In genomic region chr7:99128076-99128950, GRCh38 we compare ENCODE assay signal across 14 cellular contexts. TPM values are rescaled to one million over a fixed set of nuclear protein-coding genes. Genes with fewer than 3 reads are reported as not detected.
DNase-seq lines count a peak whose midpoint lies in the region; TF ChIP-seq lines count a peak whose summit lies in the region.
"Had no signal": no experiment of that assay in that cellular context is flagged by ENCODE, and none has a peak within 500 bp of the region (broad histone marks: within the 10 kb centered on the region; RNA-seq: fewer than 3 reads in every experiment).

No MANE protein-coding gene starts in this region.

- DNase-seq in NCI-H510A treated with DMSO at 0.1 percent for 48 hours (lab: John Stamatoyannopoulos, UW) (peak; percentile 16), NCI-H510A (lab: John Stamatoyannopoulos, UW) (no peak), RPMI7951 (ENCODE audit: low read depth) (peak; percentile 82), hepatocyte (ENCODE audit: low spot score) (no peak)
- DNase-seq in activated CD4-positive, CD25-positive, alpha-beta regulatory T cell treated with anti-CD3 and anti-CD28 coated beads, Interleukin-2, amount 50 U/mL, for 72 hours, result no peak
- DNase-seq in NK-92 treated with Interleukin-12 subunit alpha and Interleukin-12 subunit beta, amount 100 ng/mL, for 24 hours (lab: John Stamatoyannopoulos, UW), result no peak
- no peak for DNase-seq in activated CD4-positive, alpha-beta memory T cell treated with anti-CD3 and anti-CD28 coated beads, Interleukin-2, amount 10 ng/mL, durations not matched to agents 7 days and 5 days
- DNase-seq: 8988T; activated B cell treated with CpG ODN at 0.5 μM for 24 hours; activated T-cell treated with anti-CD3 and anti-CD28 coated beads, Interleukin-2, amount 50 U/mL, for 48 hours; DMS53; NCI-H1436 treated with DMSO at 0.1 percent for 48 hours had no signal

- H3K9me3 ChIP-seq in hepatocyte (ENCODE audit: low read depth), result no peaks in the 10 kb centered on the region

- H3K9me2 ChIP-seq in hepatocyte (replicated peaks; ENCODE audit: insufficient read depth), result no peaks in the 10 kb centered on the region

- H4K20me1 ChIP-seq in hepatocyte (ENCODE audit: insufficient read depth, poor library complexity, severe bottlenecking), result peaks cover 66% of the 10 kb centered on the region

- no peak overlapping the region for H2AFZ ChIP-seq in hepatocyte

- H3K79me2 ChIP-seq in hepatocyte, result peaks cover 100% of the 10 kb centered on the region

- H3K9me3 Mint-ChIP-seq in activated CD4-positive, alpha-beta memory T cell treated with anti-CD3 and anti-CD28 coated beads, Interleukin-2, amount 10 ng/mL, durations not matched to agents 7 days and 5 days, result no peaks in the 10 kb centered on the region
- H3K9me3 Mint-ChIP-seq: activated B cell treated with CpG ODN at 0.5 μM for 24 hours had no signal

- CTCF ChIA-PET in activated CD4-positive, alpha-beta memory T cell treated with anti-CD3 and anti-CD28 coated beads, Interleukin-2, amount 10 ng/mL, durations not matched to agents 7 days and 5 days (lab: Charles Lee), result interaction anchor here (0.5 kb wide), 1 partner anchor 119 kb away, joined by 3 read pairs; no protein-coding TSS in a partner anchor

- H3K27ac ChIP-seq in hepatocyte, result no peak overlapping the region
- H3K27ac ChIP-seq in temporal lobe (ENCODE audit: low read depth, low read length), result peak overlapping the region; percentile 40

- H3K36me3 Mint-ChIP-seq in activated CD4-positive, alpha-beta memory T cell treated with anti-CD3 and anti-CD28 coated beads, Interleukin-2, amount 10 ng/mL, durations not matched to agents 7 days and 5 days (ENCODE audit: low read depth), result no peaks in the 10 kb centered on the region

- POLR2A ChIA-PET in activated CD4-positive, alpha-beta memory T cell treated with anti-CD3 and anti-CD28 coated beads, Interleukin-2, amount 10 ng/mL, durations not matched to agents 7 days and 5 days (lab: Charles Lee), result no interaction called here

- no peaks in the 10 kb centered on the region for H3K36me3 ChIP-seq in hepatocyte (replicated peaks; ENCODE audit: insufficient read depth, low read depth)

- H3K27me3 ChIP-seq in hepatocyte, result no peaks in the 10 kb centered on the region

- peaks cover 20% of the 10 kb centered on the region for H3K4me1 Mint-ChIP-seq in activated CD4-positive, alpha-beta memory T cell treated with anti-CD3 and anti-CD28 coated beads, Interleukin-2, amount 10 ng/mL, durations not matched to agents 7 days and 5 days

- peaks cover 32% of the 10 kb centered on the region for H3K4me1 ChIP-seq in hepatocyte (ENCODE audit: insufficient read depth)

- no peak overlapping the region for H3K4me3 Mint-ChIP-seq in activated CD4-positive, alpha-beta memory T cell treated with anti-CD3 and anti-CD28 coated beads, Interleukin-2, amount 10 ng/mL, durations not matched to agents 7 days and 5 days
- H3K4me3 Mint-ChIP-seq: activated B cell treated with CpG ODN at 0.5 μM for 24 hours had no signal

- peak overlapping the region; percentile 16 for H3K4me2 ChIP-seq in hepatocyte

- WGBS in hepatocyte (ENCODE audit: low lambda C conversion rate, missing lambda C conversion rate), result 78% methylated on average over 11 of the region's 11 CpGs

- no peak overlapping the region for H3K27ac Mint-ChIP-seq in activated CD4-positive, alpha-beta memory T cell treated with anti-CD3 and anti-CD28 coated beads, Interleukin-2, amount 10 ng/mL, durations not matched to agents 7 days and 5 days
- H3K27ac Mint-ChIP-seq: activated B cell treated with CpG ODN at 0.5 μM for 24 hours had no signal

- H3K27me3 Mint-ChIP-seq in activated CD4-positive, alpha-beta memory T cell treated with anti-CD3 and anti-CD28 coated beads, Interleukin-2, amount 10 ng/mL, durations not matched to agents 7 days and 5 days, result no peaks in the 10 kb centered on the region
- H3K27me3 Mint-ChIP-seq: activated B cell treated with CpG ODN at 0.5 μM for 24 hours had no signal

- TF ChIP-seq CTCF in hepatocyte (IDR thresholded peaks at IDR 0.05; ENCODE audit: poor library complexity), result no peak

- no peak overlapping the region for H3K4me3 ChIP-seq in hepatocyte
- H3K4me3 ChIP-seq: lung had no signal

RNA-seq across cellular contexts. Expression of gene SMURF1, which starts 15.6 kb away (rescaled TPM):
- total RNA-seq in RPMI7951 (2014; rRNA removed; shearing (Covaris generic)), result 14.5 and 15.9 TPM in 2 replicates
- 20.2 and 21.7 TPM in 2 replicates for total RNA-seq in hepatocyte
- polyA plus RNA-seq in hepatocyte, result 12.4 and 13.4 TPM in 2 replicates
- total RNA-seq in temporal lobe, result 22.4 TPM
- total RNA-seq in activated CD4-positive, alpha-beta memory T cell treated with anti-CD3 and anti-CD28 coated beads, Interleukin-2, amount 10 ng/mL, durations not matched to agents 7 days and 5 days, result 10 to 100 TPM; 15.9 to 17.6 TPM

Comparison
In these comparisons a context has a peak if more than half of its experiments do, and no peak if none do; other contexts are left out.
1. DNase-seq: peak in NCI-H510A treated with DMSO at 0.1 percent for 48 hours (single experiment) and RPMI7951 (single experiment); none in NCI-H510A (single experiment), hepatocyte (single experiment), activated CD4-positive, CD25-positive, alpha-beta regulatory T cell treated with anti-CD3 and anti-CD28 coated beads, Interleukin-2, amount 50 U/mL, for 72 hours (single experiment), NK-92 treated with Interleukin-12 subunit alpha and Interleukin-12 subunit beta, amount 100 ng/mL, for 24 hours (single experiment) and activated CD4-positive, alpha-beta memory T cell treated with anti-CD3 and anti-CD28 coated beads, Interleukin-2, amount 10 ng/mL, durations not matched to agents 7 days and 5 days (single experiment).